Comparison of ENCODE assay signal across 1 cellular context in the genomic region with DNA sequence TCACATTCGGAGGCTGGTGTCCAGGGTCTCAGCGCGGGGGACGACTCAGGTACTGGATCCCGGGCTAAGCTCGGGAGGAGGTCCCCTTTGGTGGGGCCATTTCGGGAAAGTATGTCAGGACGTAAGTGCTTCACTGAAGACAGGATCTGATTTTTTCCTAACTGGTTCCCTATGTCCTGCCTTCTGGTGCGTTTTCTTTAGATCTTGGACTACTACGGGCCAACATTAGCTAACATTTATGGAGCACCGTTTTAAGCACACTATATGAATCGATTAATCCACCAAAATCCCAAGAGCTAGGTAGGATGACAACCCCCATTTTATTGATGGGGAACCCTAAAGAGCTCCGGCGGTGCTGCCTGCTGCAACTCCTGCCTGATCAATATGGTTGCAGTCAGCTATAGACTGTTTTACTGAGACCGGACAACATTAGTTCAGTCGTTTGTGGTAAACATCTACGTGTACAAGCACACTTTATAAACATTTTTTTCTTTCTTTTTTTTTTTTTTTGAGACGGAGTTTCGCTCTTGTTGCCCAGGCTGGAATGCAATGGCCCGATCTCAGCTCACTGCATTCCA.
TF ChIP-seq lines count a peak whose summit lies in the region.

No MANE protein-coding gene starts in this region.

TF ChIP-seq in IMR-90, 13 proteins besides CTCF, POLR2A, EP300 and RAD21:
- TF ChIP-seq CEBPB (IDR thresholded peaks at IDR 0.05; ENCODE audit: low read depth, low read length) (no peak), BHLHE40 (IDR thresholded peaks at IDR 0.05; ENCODE audit: low read depth, low read length) (no peak), RCOR1 (IDR thresholded peaks at IDR 0.05; ENCODE audit: insufficient replicate concordance, low read length) (no peak), CHD1 (IDR thresholded peaks at IDR 0.05; ENCODE audit: low read depth, low read length) (no peak), MXI1 (IDR thresholded peaks at IDR 0.05; ENCODE audit: borderline replicate concordance, low read depth, low read length) (no peak), FOS (IDR thresholded peaks at IDR 0.05; ENCODE audit: low read depth, low read length) (no peak), MAFK (IDR thresholded peaks at IDR 0.05; ENCODE audit: low read depth, low read length) (no peak), MAZ (IDR thresholded peaks at IDR 0.05; ENCODE audit: borderline replicate concordance, low read depth, low read length) (no peak), RFX5 (IDR thresholded peaks at IDR 0.05; ENCODE audit: low read depth, low read length) (no peak), SMC3 (IDR thresholded peaks at IDR 0.05; ENCODE audit: low read depth, low read length) (no peak), NFE2L2 (IDR thresholded peaks at IDR 0.05; ENCODE audit: low read depth, low read length) (no peak)
- TF ChIP-seq, protein P1, sequence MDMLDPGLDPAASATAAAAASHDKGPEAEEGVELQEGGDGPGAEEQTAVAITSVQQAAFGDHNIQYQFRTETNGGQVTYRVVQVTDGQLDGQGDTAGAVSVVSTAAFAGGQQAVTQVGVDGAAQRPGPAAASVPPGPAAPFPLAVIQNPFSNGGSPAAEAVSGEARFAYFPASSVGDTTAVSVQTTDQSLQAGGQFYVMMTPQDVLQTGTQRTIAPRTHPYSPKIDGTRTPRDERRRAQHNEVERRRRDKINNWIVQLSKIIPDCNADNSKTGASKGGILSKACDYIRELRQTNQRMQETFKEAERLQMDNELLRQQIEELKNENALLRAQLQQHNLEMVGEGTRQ (IDR thresholded peaks at IDR 0.05; ENCODE audit: low read depth, low read length) = no peak
